Comparison of ENCODE assay signal across 1 cellular context in the genomic region with DNA sequence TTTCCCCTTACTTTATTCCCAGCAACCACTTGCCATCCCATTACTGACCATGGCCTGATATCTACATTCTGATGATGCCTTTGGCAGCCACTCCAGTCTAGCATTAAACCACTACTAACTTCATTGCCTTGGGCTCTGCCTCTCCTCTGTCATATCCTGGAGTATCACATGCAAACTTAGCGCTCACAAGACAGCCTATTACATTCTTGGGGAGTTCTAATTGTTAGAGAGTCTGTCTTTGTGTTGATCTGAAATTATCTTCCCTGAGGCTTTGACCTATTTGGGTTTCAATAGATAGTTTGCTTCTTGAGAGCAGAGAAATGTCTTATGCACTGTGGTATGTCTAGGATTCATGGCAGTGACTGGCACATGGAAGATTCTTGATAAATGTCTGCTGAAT.
TF ChIP-seq lines count a peak whose summit lies in the region.

No MANE protein-coding gene starts in this region.

TF ChIP-seq in H1, 55 proteins besides CTCF, POLR2A, EP300 and RAD21:
- TF ChIP-seq CHD7 (IDR thresholded peaks at IDR 0.05; ENCODE audit: insufficient replicate concordance, low read length) = no peak
- TF ChIP-seq ZNF274 (IDR thresholded peaks at IDR 0.05; ENCODE audit: borderline replicate concordance, extremely low read depth, low read length) = no peak
- no peak for TF ChIP-seq RFX5 (IDR thresholded peaks at IDR 0.05; ENCODE audit: borderline replicate concordance, low read depth, low read length)
- TF ChIP-seq KDM1A (IDR thresholded peaks at IDR 0.05; ENCODE audit: borderline replicate concordance, low read length) = no peak
- TF ChIP-seq PHF8 (conservative IDR thresholded peaks at IDR 0.05; ENCODE audit: low read depth, low read length) = no peak
- TF ChIP-seq CHD2 (IDR thresholded peaks at IDR 0.05; ENCODE audit: low read length) = no peak
- TF ChIP-seq TEAD4 (IDR thresholded peaks at IDR 0.05; ENCODE audit: low read depth, low read length) = no peak
TF ChIP-seq in H1: peak in this region for 0.
